Comparison of ENCODE assay signal across 15 cellular contexts in the genomic region with DNA sequence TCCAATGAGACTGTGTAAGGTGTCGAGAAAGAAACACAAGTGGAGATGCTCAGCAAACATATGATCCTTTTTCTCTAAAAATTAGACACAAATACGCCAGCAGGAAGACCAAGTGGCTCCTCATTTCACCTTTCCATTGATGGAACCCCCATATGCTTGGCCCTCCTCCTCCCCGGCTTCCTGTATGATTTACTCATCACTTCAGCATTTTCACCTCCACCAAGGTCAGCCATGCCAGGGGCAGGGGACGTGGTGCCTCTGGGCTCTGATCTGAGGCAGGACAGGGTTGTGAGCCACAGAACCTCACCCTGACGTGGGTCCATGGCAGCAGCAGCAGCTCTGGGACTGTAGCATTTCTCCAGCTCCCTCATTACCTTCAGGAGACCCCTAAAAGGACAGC.
"Had no signal": no experiment of that assay in that cellular context is flagged by ENCODE, and none has a peak within 500 bp of the region (broad histone marks: within the 10 kb centered on the region; RNA-seq: fewer than 3 reads in every experiment).

No MANE protein-coding gene starts in this region.

- H3K4me3 ChIP-seq: cardiac muscle cell, mucosa of descending colon, neural progenitor cell, prostate gland, thoracic aorta, upper lobe of left lung had no signal

- H3K4me1 ChIP-seq: neural progenitor cell, prostate gland, upper lobe of left lung had no signal

- H3K4me2 ChIP-seq: neural progenitor cell had no signal

- H3K9me3 Mint-ChIP-seq: effector memory CD8-positive, alpha-beta T cell had no signal

- H3K36me3 Mint-ChIP-seq: activated CD8-positive, alpha-beta memory T cell treated with anti-CD3 and anti-CD28 coated beads, Interleukin-2, amount 10 ng/mL, durations not matched to agents 7 days and 5 days; activated naive CD8-positive, alpha-beta T cell treated with anti-CD3 and anti-CD28 coated beads for 36 hours; naive B cell; neural progenitor cell had no signal

- H2AFZ ChIP-seq: neural progenitor cell had no signal

- H3K4me3 Mint-ChIP-seq: activated CD8-positive, alpha-beta memory T cell treated with anti-CD3 and anti-CD28 coated beads, Interleukin-2, amount 10 ng/mL, durations not matched to agents 7 days and 5 days; activated naive CD8-positive, alpha-beta T cell treated with anti-CD3 and anti-CD28 coated beads for 36 hours; effector memory CD8-positive, alpha-beta T cell; naive B cell; neural progenitor cell had no signal

- H3K27ac Mint-ChIP-seq: activated CD8-positive, alpha-beta memory T cell treated with anti-CD3 and anti-CD28 coated beads, Interleukin-2, amount 10 ng/mL, durations not matched to agents 7 days and 5 days; activated naive CD8-positive, alpha-beta T cell treated with anti-CD3 and anti-CD28 coated beads for 36 hours; effector memory CD8-positive, alpha-beta T cell; naive B cell; neural progenitor cell had no signal

- ATAC-seq: effector memory CD8-positive, alpha-beta T cell; mucosa of descending colon; right cardiac atrium had no signal

- H3K36me3 ChIP-seq: cardiac muscle cell, neural progenitor cell, prostate gland, thoracic aorta, upper lobe of left lung had no signal

- H3K27me3 ChIP-seq: cardiac muscle cell, neural progenitor cell, upper lobe of left lung had no signal

- DNase-seq: activated CD4-positive, alpha-beta T cell treated with anti-CD3 and anti-CD28 coated beads for 1 hour; activated gamma-delta T cell; amniotic stem cell; effector memory CD8-positive, alpha-beta T cell; mesenchymal stem cell; mucosa of descending colon; naive B cell; right cardiac atrium had no signal

- H3K9me3 ChIP-seq: mucosa of descending colon, prostate gland, thoracic aorta, upper lobe of left lung had no signal

- H3K4me1 Mint-ChIP-seq: naive B cell, neural progenitor cell had no signal

- H3K9ac ChIP-seq: neural progenitor cell had no signal

- H3K27ac ChIP-seq: cardiac muscle cell, neural progenitor cell, prostate gland, thoracic aorta, upper lobe of left lung had no signal
